In genomic region chr1:7610936-7611335, GRCh38 we compare ENCODE assay signal across 27 cellular contexts.
"Had no signal": no experiment of that assay in that cellular context is flagged by ENCODE, and none has a peak within 500 bp of the region (broad histone marks: within the 10 kb centered on the region; RNA-seq: fewer than 3 reads in every experiment).

No MANE protein-coding gene starts in this region.

- H3K4me1 Mint-ChIP-seq: activated naive CD4-positive, alpha-beta T cell treated with anti-CD3 and anti-CD28 coated beads, Interleukin-2, amount 10 ng/mL, durations not matched to agents 7 days and 5 days; activated naive CD8-positive, alpha-beta T cell treated with anti-CD3 and anti-CD28 coated beads for 36 hours; central memory CD8-positive, alpha-beta T cell had no signal

- H3K27me3 Mint-ChIP-seq: activated CD8-positive, alpha-beta T cell treated with anti-CD3 and anti-CD28 coated beads for 36 hours; activated naive CD4-positive, alpha-beta T cell treated with anti-CD3 and anti-CD28 coated beads, Interleukin-2, amount 10 ng/mL, durations not matched to agents 7 days and 5 days; activated naive CD8-positive, alpha-beta T cell treated with anti-CD3 and anti-CD28 coated beads for 36 hours had no signal

- H3K9ac ChIP-seq: SK-N-SH had no signal

- ATAC-seq: activated CD8-positive, alpha-beta T cell treated with anti-CD3 and anti-CD28 coated beads for 36 hours; activated T-cell treated with anti-CD3 and anti-CD28 coated beads, Interleukin-2, amount 50 U/mL, for 72 hours; body of pancreas; K562 had no signal

- H3K4me1 ChIP-seq: ascending aorta, SJCRH30 had no signal

- H3K4me2 ChIP-seq: SK-N-SH had no signal

- H3K4me3 ChIP-seq: ascending aorta, body of pancreas, K562, SJCRH30 had no signal

- FAIRE-seq: bronchial epithelial cell, K562 had no signal

- H3K36me3 ChIP-seq: ascending aorta, SJCRH30 had no signal

- H3K9me3 ChIP-seq: ascending aorta, body of pancreas, SJCRH30, SK-N-SH had no signal

- H3K27ac Mint-ChIP-seq: activated CD8-positive, alpha-beta T cell treated with anti-CD3 and anti-CD28 coated beads for 36 hours; activated naive CD4-positive, alpha-beta T cell treated with anti-CD3 and anti-CD28 coated beads, Interleukin-2, amount 10 ng/mL, durations not matched to agents 7 days and 5 days; activated naive CD8-positive, alpha-beta T cell treated with anti-CD3 and anti-CD28 coated beads for 36 hours; activated T-cell treated with anti-CD3 and anti-CD28 coated beads, Interleukin-2, amount 50 U/mL, for 72 hours; activated T-helper 2 cell treated with anti-CD3 and anti-CD28 coated beads, Interferon-gamma antibody, Interleukin-2, Interleukin-4, amounts not matched to agents 10 μg/mL and 5 μg/mL and 100 μg/mL, durations not matched to agents 14 hours and 24 hours and 36 hours had no signal

- H3K4me3 Mint-ChIP-seq: activated CD8-positive, alpha-beta T cell treated with anti-CD3 and anti-CD28 coated beads for 36 hours; activated naive CD4-positive, alpha-beta T cell treated with anti-CD3 and anti-CD28 coated beads, Interleukin-2, amount 10 ng/mL, durations not matched to agents 7 days and 5 days; activated naive CD8-positive, alpha-beta T cell treated with anti-CD3 and anti-CD28 coated beads for 36 hours; activated T-cell treated with anti-CD3 and anti-CD28 coated beads, Interleukin-2, amount 50 U/mL, for 72 hours; central memory CD8-positive, alpha-beta T cell had no signal

- DNase-seq: activated CD4-positive, alpha-beta T cell treated with anti-CD3 and anti-CD28 coated beads for 4 hours; activated CD4-positive, CD25-positive, alpha-beta regulatory T cell; activated CD8-positive, alpha-beta memory T cell treated with anti-CD3 and anti-CD28 coated beads, Interleukin-2, amount 50 U/mL, for 4 hours; activated CD8-positive, alpha-beta T cell treated with anti-CD3 and anti-CD28 coated beads for 36 hours; activated gamma-delta T cell treated with Interleukin-2 at 50 U/mL for 16 hours; activated naive CD4-positive, alpha-beta T cell treated with anti-CD3 and anti-CD28 coated beads, Interleukin-2, amount 10 ng/mL, durations not matched to agents 7 days and 5 days; activated naive CD8-positive, alpha-beta T cell treated with anti-CD3 and anti-CD28 coated beads for 36 hours; activated T-cell treated with anti-CD3 and anti-CD28 coated beads, Interleukin-2, amount 50 U/mL, for 72 hours; Karpas-422; MM.1S; NCI-H1105 treated with DMSO at 0.1 percent for 48 hours; NCI-H1436 treated with DMSO at 0.1 percent for 48 hours; NCI-H187 treated with DMSO at 0.1 percent for 48 hours; NCI-H2081 treated with DMSO at 0.1 percent for 48 hours; NCI-H446 treated with DMSO at 0.1 percent for 48 hours; NCI-H524 treated with DMSO at 0.1 percent for 48 hours; NCI-H82; SJCRH30; SK-N-SH; T-helper 1 cell had no signal

- H3K27ac ChIP-seq: ascending aorta, body of pancreas, SJCRH30, VCaP had no signal

- H3K27me3 ChIP-seq: ascending aorta, body of pancreas, SJCRH30 had no signal

- H3K36me3 Mint-ChIP-seq: activated naive CD4-positive, alpha-beta T cell treated with anti-CD3 and anti-CD28 coated beads, Interleukin-2, amount 10 ng/mL, durations not matched to agents 7 days and 5 days; activated naive CD8-positive, alpha-beta T cell treated with anti-CD3 and anti-CD28 coated beads for 36 hours had no signal

- H3K9me3 Mint-ChIP-seq: activated CD8-positive, alpha-beta T cell treated with anti-CD3 and anti-CD28 coated beads for 36 hours; activated naive CD4-positive, alpha-beta T cell treated with anti-CD3 and anti-CD28 coated beads, Interleukin-2, amount 10 ng/mL, durations not matched to agents 7 days and 5 days; activated naive CD8-positive, alpha-beta T cell treated with anti-CD3 and anti-CD28 coated beads for 36 hours; activated T-cell treated with anti-CD3 and anti-CD28 coated beads, Interleukin-2, amount 50 U/mL, for 72 hours; activated T-helper 2 cell treated with anti-CD3 and anti-CD28 coated beads, Interferon-gamma antibody, Interleukin-2, Interleukin-4, amounts not matched to agents 10 μg/mL and 5 μg/mL and 100 μg/mL, durations not matched to agents 14 hours and 24 hours and 36 hours; central memory CD8-positive, alpha-beta T cell had no signal
